ENCODE assay signal across 11 cellular contexts in genomic region chrX:109848451-109849050, GRCh38.
DNase-seq lines count a peak whose midpoint lies in the region; ATAC-seq, FAIRE-seq and TF ChIP-seq lines count a peak whose summit lies in the region.
"Had no signal": no experiment of that assay in that cellular context is flagged by ENCODE, and none has a peak within 500 bp of the region (broad histone marks: within the 10 kb centered on the region; RNA-seq: fewer than 3 reads in every experiment).

No MANE protein-coding gene starts in this region.

- peak; percentile 85 for ATAC-seq in GM19467 (IDR thresholded peaks at IDR 0.05; ENCODE audit: unreplicated experiment)
- ATAC-seq in HG03280 (IDR thresholded peaks at IDR 0.05; ENCODE audit: unreplicated experiment): peak; percentile 73
- peak; percentile 87 for ATAC-seq in K562
- ATAC-seq in GM19455 (IDR thresholded peaks at IDR 0.05; ENCODE audit: unreplicated experiment): no peak

- H3K4me1 ChIP-seq in K562 (replicated peaks in 1 of 2; ENCODE audit: control insufficient read depth in 2 of 2, insufficient read depth in 2 of 2, low read length in 2 of 2) (peaks cover 4 to 13% of the 10 kb centered on the region in 2 experiments; a peak in 3 of 5 replicates), prostate gland (replicated peaks) (no peaks in the 10 kb centered on the region), small intestine (ENCODE audit: control insufficient read depth in 2 of 2, insufficient read depth in 1 of 2, low read depth in 1 of 2, low read length in 1 of 2) (peaks cover 0 to 2% of the 10 kb centered on the region in 2 donors)

- WGBS in K562 (ENCODE audit: insufficient coverage, low coverage, missing lambda C conversion rate): 9% methylated on average over 4 of the region's 4 CpGs
- 28% methylated on average over 4 of the region's 4 CpGs for WGBS in prostate gland
- 28 to 43% (median 39%) methylated on average over 4 of the region's 4 CpGs for WGBS in small intestine, 3 donors

- DNase-seq in D341Med (ENCODE audit: low spot score) (peak; percentile 52), K562 (ENCODE audit: extremely low read depth in 1 of 4, low spot score in 3 of 4) (peak; percentile 11 to 49 (median 22)), GM19240 (ENCODE audit: insufficient read length, low spot score) (no peak), prostate gland (ENCODE audit: low spot score) (no peak), small intestine (no peak)
- DNase-seq: activated CD4-positive, alpha-beta T cell treated with anti-CD3 and anti-CD28 coated beads for 4 hours; tibial artery had no signal

- POLR2A ChIA-PET in K562 (lab: Yijun Ruan, JAX): interaction anchor here (0.6 to 1.0 kb wide), 3 partner anchors 8 to 136 kb away, joined by 3 read pairs; no protein-coding TSS in a partner anchor

- TF ChIP-seq EP300 in K562 (IDR thresholded peaks at IDR 0.05; ENCODE audit: low read length): peak; percentile 11; the same call in 1 of the 2 replicates

- no TSS peak for BruUV-seq in K562 (replicated peaks; lab: Mats Ljungman, UMichigan)

- H3K79me2 ChIP-seq in K562 (ENCODE audit: control insufficient read depth, insufficient read depth, low read length): no peaks in the 10 kb centered on the region

- H2AFZ ChIP-seq in K562 (ENCODE audit: low read depth, low read length): peak overlapping the region; percentile 53

- H3K36me3 ChIP-seq in K562 (ENCODE audit: control insufficient read depth, insufficient read depth, low read length) (no peaks in the 10 kb centered on the region), prostate gland (no peaks in the 10 kb centered on the region), small intestine (ENCODE audit: control insufficient read depth in 2 of 2, insufficient read depth in 2 of 2, low read length in 2 of 2) (no peaks in the 10 kb centered on the region)
- H3K36me3 ChIP-seq: tibial artery had no signal

- no peaks in the 10 kb centered on the region for H3K9me1 ChIP-seq in K562 (ENCODE audit: control insufficient read depth, insufficient read depth, low read length)

- H3K9me3 ChIP-seq in K562 (replicated peaks; ENCODE audit: control insufficient read depth, insufficient read depth, low read depth, low read length) (no peaks in the 10 kb centered on the region), prostate gland (no peaks in the 10 kb centered on the region), small intestine (ENCODE audit: control insufficient read depth, low read depth) (no peaks in the 10 kb centered on the region)

- no peak for TF ChIP-seq CTCF in K562 (IDR thresholded peaks at IDR 0.05 in 2 of 3, conservative IDR thresholded peaks at IDR 0.05 in 1 of 3; ENCODE audit: insufficient read depth in 2 of 3, low read depth in 1 of 3, low read length in 3 of 3)
- TF ChIP-seq CTCF in prostate gland (IDR thresholded peaks at IDR 0.05): no peak

- H3K27me3 ChIP-seq in K562 (ENCODE audit: control insufficient read depth in 2 of 2, insufficient read depth in 2 of 2, low read length in 2 of 2) (no peaks in the 10 kb centered on the region), prostate gland (replicated peaks; ENCODE audit: insufficient read depth) (no peaks in the 10 kb centered on the region), small intestine (ENCODE audit: control insufficient read depth in 2 of 2, insufficient read depth in 2 of 2, low read length in 2 of 2) (no peaks in the 10 kb centered on the region)
- H3K27me3 ChIP-seq: tibial artery had no signal

- in situ Hi-C loops in K562 (cut with MboI): loop anchor here (5.0 kb wide), 1 partner anchor 131 kb away; no protein-coding TSS in a partner anchor

- peak overlapping the region; percentile 27; the same call in 1 of the 2 replicates for H3K4me2 ChIP-seq in K562 (ENCODE audit: insufficient read depth, low read length)

- TF ChIP-seq RAD21 in K562 (CRISPR knock-in tag; conservative IDR thresholded peaks at IDR 0.05 in 1 of 2, IDR thresholded peaks at IDR 0.05 in 1 of 2): no peak

- no peak overlapping the region for H3K4me3 ChIP-seq in K562
- H3K4me3 ChIP-seq in prostate gland: no peak overlapping the region
- no peak overlapping the region for H3K4me3 ChIP-seq in small intestine (ENCODE audit: low read depth in 1 of 2, low read length in 2 of 2)
- H3K4me3 ChIP-seq: tibial artery had no signal

- FAIRE-seq in K562 (lab: Jason Lieb, UNC) (peak; percentile 71), small intestine (lab: Jason Lieb, UNC) (no peak)
- FAIRE-seq: keratinocyte had no signal

- no peaks in the 10 kb centered on the region for H4K20me1 ChIP-seq in K562 (replicated peaks; ENCODE audit: control insufficient read depth, insufficient read depth, low read length)

- intact Hi-C loops in K562 (cut with micrococcal nuclease) (no loop called here), prostate gland (cut with DNase I) (no loop called here)

- CTCF ChIA-PET in K562 (lab: Yijun Ruan, JAX; ENCODE audit: low intra/inter-chr PET ratio): no interaction called here

- no peak for TF ChIP-seq POLR2A in K562 (conservative IDR thresholded peaks at IDR 0.05)
- no peak for TF ChIP-seq POLR2A in prostate gland (IDR thresholded peaks at IDR 0.05)

- no peak overlapping the region for H3K27ac ChIP-seq in K562 (ENCODE audit: extremely low read depth, low read depth, low read length)
- H3K27ac ChIP-seq in prostate gland: no peak overlapping the region
- H3K27ac ChIP-seq in small intestine (ENCODE audit: low read depth in 1 of 2, low read length in 1 of 2): no peak overlapping the region
- H3K27ac ChIP-seq: tibial artery had no signal

- H3K9ac ChIP-seq in K562 (ENCODE audit: insufficient read depth in 1 of 2, low read depth in 2 of 2, low read length in 2 of 2): no peak overlapping the region

TF ChIP-seq in K562, 482 proteins besides CTCF, POLR2A, EP300 and RAD21 (continues in another document):
- TF ChIP-seq MTA3 (IDR thresholded peaks at IDR 0.05; ENCODE audit: borderline replicate concordance): no peak
- TF ChIP-seq LARP7 (IDR thresholded peaks at IDR 0.05): no peak
- no peak for TF ChIP-seq HSF4 (CRISPR knock-in tag; IDR thresholded peaks at IDR 0.05; ENCODE audit: borderline replicate concordance)
- peak; percentile 48 for TF ChIP-seq ARID1B (IDR thresholded peaks at IDR 0.05)
- TF ChIP-seq HDAC1 (IDR thresholded peaks at IDR 0.05): 0 out of 4 replicates have a peak, but pooled peaks of 1 of the 2 experiments have one; percentile 21
- 0 out of 4 replicates have a peak, but pooled peaks of 1 of the 2 experiments have one; percentile 18 for TF ChIP-seq RCOR1 (IDR thresholded peaks at IDR 0.05; ENCODE audit: borderline replicate concordance in 1 of 2, low read depth in 2 of 2, low read length in 2 of 2)
- TF ChIP-seq DLX4 (CRISPR knock-in tag; IDR thresholded peaks at IDR 0.05): no peak
- no peak for TF ChIP-seq RBM22 (IDR thresholded peaks at IDR 0.05; ENCODE audit: low read depth, low read length, poor library complexity, severe bottlenecking)
- TF ChIP-seq CBFA2T2 (conservative IDR thresholded peaks at IDR 0.05): peak; percentile 34; the same call in 1 of the 2 replicates
- TF ChIP-seq PRDM10 (IDR thresholded peaks at IDR 0.05; ENCODE audit: partially characterized antibody): no peak
- TF ChIP-seq ZNF347 (CRISPR knock-in tag; IDR thresholded peaks at IDR 0.05; ENCODE audit: low read depth): no peak
- TF ChIP-seq CBFA2T3 (IDR thresholded peaks at IDR 0.05): peak; percentile 63
- TF ChIP-seq KDM1A (IDR thresholded peaks at IDR 0.05): peak in 1 of 2 experiments; percentile 19; a peak in 1 of 4 replicates
- TF ChIP-seq ARID3A (IDR thresholded peaks at IDR 0.05; ENCODE audit: borderline replicate concordance, low read depth, low read length): 0 out of 2 replicates have a peak, but pooled peaks have one; percentile 29

Comparison
In these comparisons a context has a peak if more than half of its experiments do, and no peak if none do; other contexts are left out.
1. DNase-seq: peak in D341Med (single experiment) and K562 (4 of 4); none in GM19240 (single experiment), prostate gland (single experiment) and small intestine (single experiment).